Comparison of ENCODE assay signal across 8 cellular contexts in genomic region chr17:1834378-1835149, GRCh38. TPM values are rescaled to one million over a fixed set of nuclear protein-coding genes. Genes with fewer than 3 reads are reported as not detected.
DNase-seq lines count a peak whose midpoint lies in the region; ATAC-seq and TF ChIP-seq lines count a peak whose summit lies in the region.

No MANE protein-coding gene starts in this region.

- no peak for TF ChIP-seq CTCF in neural progenitor cell (IDR thresholded peaks at IDR 0.05)

- H3K9me3 ChIP-seq in neural progenitor cell (ENCODE audit: low read depth) = no peaks in the 10 kb centered on the region

- no peak overlapping the region for H3K27ac ChIP-seq in neural progenitor cell

- in situ Hi-C loops in G401 (cut with HindIII; ENCODE audit: low sequenced_read_pairs) = no loop called here

- H3K27ac Mint-ChIP-seq in neural progenitor cell = no peak overlapping the region

- H3K27me3 Mint-ChIP-seq in neural progenitor cell (ENCODE audit: insufficient read depth, low read depth) = peaks cover 8% of the 10 kb centered on the region

- H3K9me3 Mint-ChIP-seq in neural progenitor cell = no peaks in the 10 kb centered on the region

- H4K20me1 ChIP-seq in neural progenitor cell (ENCODE audit: low read depth) = peaks cover 44% of the 10 kb centered on the region

- H3K36me3 ChIP-seq in neural progenitor cell = no peaks in the 10 kb centered on the region

- H3K4me1 Mint-ChIP-seq in neural progenitor cell = peaks cover 13% of the 10 kb centered on the region

- H3K4me1 ChIP-seq in neural progenitor cell = peaks cover 5% of the 10 kb centered on the region

- no peak overlapping the region for H3K4me3 ChIP-seq in neural progenitor cell

- no peaks in the 10 kb centered on the region for H3K27me3 ChIP-seq in neural progenitor cell

- peaks cover 97% of the 10 kb centered on the region for H3K79me2 ChIP-seq in neural progenitor cell (ENCODE audit: low read depth)

- H3K36me3 Mint-ChIP-seq in neural progenitor cell = peaks cover 10% of the 10 kb centered on the region

- no peak overlapping the region for H2AFZ ChIP-seq in neural progenitor cell (replicated peaks)

- no peak overlapping the region for H3K9ac ChIP-seq in neural progenitor cell

- peak; percentile 74 for DNase-seq in germinal center (ENCODE audit: low spot score)
- no peak for DNase-seq in UCSD-AML1 (lab: John Stamatoyannopoulos, UW; ENCODE audit: unreplicated experiment)
- no peak for DNase-seq in inferior parietal cortex (ENCODE audit: extremely low spot score)
- no peak for DNase-seq in neural progenitor cell (ENCODE audit: low spot score)
- no peak for DNase-seq in G401 (ENCODE audit: low spot score)

- no peak overlapping the region for H3K4me3 Mint-ChIP-seq in neural progenitor cell

- peaks cover 8% of the 10 kb centered on the region for H3F3A ChIP-seq in neural progenitor cell (ENCODE audit: low read depth)

- ATAC-seq in GM18511 (IDR thresholded peaks at IDR 0.05; ENCODE audit: unreplicated experiment) (peak; percentile 72), GM21529 (IDR thresholded peaks at IDR 0.05; ENCODE audit: unreplicated experiment) (peak; percentile 49), HG03565 (IDR thresholded peaks at IDR 0.05; ENCODE audit: unreplicated experiment) (peak; percentile 54)

- H3K4me2 ChIP-seq in neural progenitor cell = no peak overlapping the region

RNA-seq across cellular contexts. Expression of gene RPA1, which starts 4.8 kb away (rescaled TPM):
- 78.5 and 94.4 TPM in 2 replicates for total RNA-seq in neural progenitor cell (ENCODE audit: low replicate concordance)
- total RNA-seq in G401 (2014; rRNA removed; shearing (Covaris generic)) = 79.1 and 102 TPM in 2 replicates

RNA-seq across cellular contexts. Expression of gene SMYD4, which starts 4.9 kb away (rescaled TPM):
- 24.0 and 24.4 TPM in 2 replicates for total RNA-seq in neural progenitor cell (ENCODE audit: low replicate concordance)
- total RNA-seq in G401 (2014; rRNA removed; shearing (Covaris generic)) = 13.4 and 16.0 TPM in 2 replicates
